Comparison of ENCODE assay signal across 8 cellular contexts in the genomic region with DNA sequence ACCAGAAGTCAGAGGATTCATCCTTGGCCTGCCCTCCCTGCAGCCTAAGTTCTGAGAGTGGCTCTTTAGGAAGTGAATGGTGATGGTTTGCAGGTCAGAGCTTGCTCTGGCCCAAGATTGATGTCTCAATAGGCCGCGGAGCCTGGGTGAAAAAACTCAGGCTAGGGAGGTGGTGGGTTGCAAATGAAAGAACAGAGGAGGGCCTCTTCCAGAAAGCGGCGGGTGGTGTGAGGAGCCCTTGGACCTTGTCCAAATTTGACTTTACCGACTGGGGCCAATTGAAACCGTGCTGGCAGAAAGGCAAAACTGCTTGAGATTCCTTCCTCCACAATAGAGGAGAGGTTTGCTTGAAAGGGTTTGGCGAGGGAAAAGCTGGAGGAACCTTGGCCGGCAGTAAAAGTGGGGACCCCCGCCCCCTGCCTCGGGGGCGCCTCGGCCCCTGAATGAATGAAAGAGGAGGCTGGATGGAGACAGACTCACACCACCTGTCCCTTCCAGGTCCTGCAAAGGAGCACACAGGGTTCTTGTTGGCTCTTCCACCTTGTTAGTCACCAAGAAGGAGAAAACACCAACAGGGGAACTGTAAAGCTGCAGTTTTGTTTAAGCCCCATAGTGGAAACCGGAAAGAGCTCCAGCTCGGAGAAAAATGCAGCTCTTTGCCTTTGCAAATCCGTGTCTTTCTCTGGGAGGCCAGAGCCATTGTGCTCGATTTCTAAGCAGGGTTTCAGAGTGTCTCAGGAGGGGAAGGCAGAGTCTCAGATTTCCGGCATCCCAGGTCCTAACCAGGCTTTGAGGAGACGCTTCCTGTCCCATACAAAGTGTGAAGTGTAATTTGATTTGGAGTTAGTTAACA.
DNase-seq lines count a peak whose midpoint lies in the region; ATAC-seq and TF ChIP-seq lines count a peak whose summit lies in the region.

No MANE protein-coding gene starts in this region.

- peak overlapping the region; percentile 28 for H3K27ac ChIP-seq in brain microvascular endothelial cell

- no peaks in the 10 kb centered on the region for H3K27me3 ChIP-seq in brain microvascular endothelial cell (replicated peaks)

- in situ Hi-C loops in brain microvascular endothelial cell (cut with HindIII; ENCODE audit: low pct_ligation_motif_present, low sequenced_read_pairs), result loop anchor here (25.0 kb wide), 1 partner anchor 135 kb away; no protein-coding TSS in a partner anchor

- DNase-seq in activated CD8-positive, alpha-beta memory T cell treated with anti-CD3 and anti-CD28 coated beads for 24 hours, result peak; percentile 78
- no peak for DNase-seq in activated CD8-positive, alpha-beta memory T cell treated with anti-CD3 and anti-CD28 coated beads, Interleukin-2, amount 50 U/mL, for 4 hours
- DNase-seq in NCI-H345 treated with DMSO at 0.1 percent for 48 hours (lab: John Stamatoyannopoulos, UW; ENCODE audit: unreplicated experiment) (peak; percentile 52), brain microvascular endothelial cell (no peak), inferior parietal cortex (ENCODE audit: extremely low spot score) (peak; percentile 34), OCI-M2 (lab: John Stamatoyannopoulos, UW; ENCODE audit: unreplicated experiment) (no peak)
- DNase-seq in stimulated activated naive CD8-positive, alpha-beta T cell treated with anti-CD3 and anti-CD28 coated beads, Interleukin-15, Interleukin-2, amounts not matched to agents 100 U/mL and 50 U/mL, for 24 hours, result no peak

- peak; percentile 11 for TF ChIP-seq CTCF in brain microvascular endothelial cell (IDR thresholded peaks at IDR 0.05; ENCODE audit: low read depth, low read length, missing control alignments)

- H3K4me3 ChIP-seq in brain microvascular endothelial cell (ENCODE audit: low read depth, low read length), result no peak overlapping the region

- ATAC-seq in stimulated activated naive CD8-positive, alpha-beta T cell treated with anti-CD3 and anti-CD28 coated beads, Interleukin-15, Interleukin-2, amounts not matched to agents 100 U/mL and 50 U/mL, for 24 hours, result peak; percentile 58
- ATAC-seq in HG03520 (IDR thresholded peaks at IDR 0.05; ENCODE audit: unreplicated experiment), result no peak

- peaks cover 9% of the 10 kb centered on the region for H3K36me3 ChIP-seq in brain microvascular endothelial cell (replicated peaks)

Comparison
In these comparisons a context has a peak if more than half of its experiments do, and no peak if none do; other contexts are left out.
1. DNase-seq: peak in activated CD8-positive, alpha-beta memory T cell treated with anti-CD3 and anti-CD28 coated beads for 24 hours (single experiment), NCI-H345 treated with DMSO at 0.1 percent for 48 hours (single experiment) and inferior parietal cortex (single experiment); none in activated CD8-positive, alpha-beta memory T cell treated with anti-CD3 and anti-CD28 coated beads, Interleukin-2, amount 50 U/mL, for 4 hours (single experiment), brain microvascular endothelial cell (single experiment), stimulated activated naive CD8-positive, alpha-beta T cell treated with anti-CD3 and anti-CD28 coated beads, Interleukin-15, Interleukin-2, amounts not matched to agents 100 U/mL and 50 U/mL, for 24 hours (single experiment) and OCI-M2 (single experiment).